Comparison of ENCODE assay signal across 1 cellular context in the genomic region with DNA sequence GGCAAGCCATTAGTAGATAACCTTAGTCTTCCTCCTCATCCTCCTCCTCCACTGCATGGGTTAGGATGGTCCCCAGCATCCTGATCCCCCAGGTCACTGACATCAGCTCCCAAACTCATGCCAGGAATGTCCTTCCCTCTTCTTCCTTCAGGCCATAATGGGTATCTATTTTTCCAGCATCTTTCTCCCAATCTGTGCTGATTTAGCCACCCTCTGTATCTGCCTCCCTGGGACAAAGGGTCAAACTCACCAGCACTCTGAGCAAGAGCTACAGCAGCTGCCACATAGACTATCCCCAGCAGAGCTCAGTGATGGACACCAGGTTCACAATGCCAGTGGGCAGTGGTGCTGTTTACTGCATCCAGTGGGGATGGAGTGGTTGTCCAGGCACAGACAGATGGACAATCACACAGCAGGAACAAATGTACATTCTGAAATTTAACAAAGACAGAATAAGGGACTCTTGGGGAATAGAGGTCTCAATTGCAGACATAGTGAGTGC.
TF ChIP-seq lines count a peak whose summit lies in the region.

No MANE protein-coding gene starts in this region.

TF ChIP-seq in K562, 482 proteins besides CTCF, POLR2A, EP300 and RAD21 (continued from another document):
- TF ChIP-seq THAP12 (CRISPR knock-in tag; IDR thresholded peaks at IDR 0.05) (peak; percentile 24; the same call in 1 of the 2 replicates), BCL6 (CRISPR knock-in tag; IDR thresholded peaks at IDR 0.05) (no peak), BRD9 (IDR thresholded peaks at IDR 0.05; ENCODE audit: low read depth, partially characterized antibody) (no peak), FOXK1 (CRISPR knock-in tag; IDR thresholded peaks at IDR 0.05; ENCODE audit: borderline replicate concordance) (peak; percentile 80; the same call in 1 of the 2 replicates), PRMT5 (CRISPR knock-in tag; IDR thresholded peaks at IDR 0.05) (0 out of 2 replicates have a peak, but pooled peaks have one; percentile 38), STAT5B (CRISPR knock-in tag; IDR thresholded peaks at IDR 0.05) (no peak)
- TF ChIP-seq, protein P1, sequence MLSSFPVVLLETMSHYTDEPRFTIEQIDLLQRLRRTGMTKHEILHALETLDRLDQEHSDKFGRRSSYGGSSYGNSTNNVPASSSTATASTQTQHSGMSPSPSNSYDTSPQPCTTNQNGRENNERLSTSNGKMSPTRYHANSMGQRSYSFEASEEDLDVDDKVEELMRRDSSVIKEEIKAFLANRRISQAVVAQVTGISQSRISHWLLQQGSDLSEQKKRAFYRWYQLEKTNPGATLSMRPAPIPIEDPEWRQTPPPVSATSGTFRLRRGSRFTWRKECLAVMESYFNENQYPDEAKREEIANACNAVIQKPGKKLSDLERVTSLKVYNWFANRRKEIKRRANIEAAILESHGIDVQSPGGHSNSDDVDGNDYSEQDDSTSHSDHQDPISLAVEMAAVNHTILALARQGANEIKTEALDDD (IDR thresholded peaks at IDR 0.05) = no peak
- TF ChIP-seq, protein P2, sequence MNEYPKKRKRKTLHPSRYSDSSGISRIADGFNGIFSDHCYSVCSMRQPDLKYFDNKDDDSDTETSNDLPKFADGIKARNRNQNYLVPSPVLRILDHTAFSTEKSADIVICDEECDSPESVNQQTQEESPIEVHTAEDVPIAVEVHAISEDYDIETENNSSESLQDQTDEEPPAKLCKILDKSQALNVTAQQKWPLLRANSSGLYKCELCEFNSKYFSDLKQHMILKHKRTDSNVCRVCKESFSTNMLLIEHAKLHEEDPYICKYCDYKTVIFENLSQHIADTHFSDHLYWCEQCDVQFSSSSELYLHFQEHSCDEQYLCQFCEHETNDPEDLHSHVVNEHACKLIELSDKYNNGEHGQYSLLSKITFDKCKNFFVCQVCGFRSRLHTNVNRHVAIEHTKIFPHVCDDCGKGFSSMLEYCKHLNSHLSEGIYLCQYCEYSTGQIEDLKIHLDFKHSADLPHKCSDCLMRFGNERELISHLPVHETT (CRISPR knock-in tag; conservative IDR thresholded peaks at IDR 0.05 in 1 of 2, IDR thresholded peaks at IDR 0.05 in 1 of 2) = 0 out of 4 replicates have a peak, but pooled peaks of 1 of the 2 experiments have one; percentile 68
